Comparison of ENCODE assay signal across 14 cellular contexts in genomic region chr10:1171182-1171581, GRCh38.
DNase-seq lines count a peak whose midpoint lies in the region; ATAC-seq, FAIRE-seq and TF ChIP-seq lines count a peak whose summit lies in the region.
"Had no signal": no experiment of that assay in that cellular context is flagged by ENCODE, and none has a peak within 500 bp of the region (broad histone marks: within the 10 kb centered on the region; RNA-seq: fewer than 3 reads in every experiment).

No MANE protein-coding gene starts in this region.

- no peaks in the 10 kb centered on the region for H3K79me2 ChIP-seq in H1 (ENCODE audit: control insufficient read depth in 1 of 2, insufficient read depth in 2 of 2, low read length in 2 of 2)

- FAIRE-seq in GM12891 (lab: Jason Lieb, UNC) = peak; percentile 41
- FAIRE-seq in H1 (lab: Jason Lieb, UNC) = no peak
- FAIRE-seq: A204.1, GM18507 had no signal

- H3K27me3 ChIP-seq in IMR-90 (ENCODE audit: control insufficient read depth, insufficient read depth, low read length) (no peaks in the 10 kb centered on the region; the same call in 1 of the 2 replicates), H1 (replicated peaks in 1 of 4; ENCODE audit: control insufficient read depth in 3 of 4, extremely low read depth in 1 of 4, insufficient read depth in 3 of 4, low read length in 3 of 4) (peaks cover 0 to 5% (median 0%) of the 10 kb centered on the region in 4 experiments; a peak in 2 of 7 replicates), neuronal stem cell (ENCODE audit: control insufficient read depth in 3 of 3, insufficient read depth in 3 of 3, low read depth in 1 of 3, low read length in 3 of 3) (peaks cover 0 to 9% (median 0%) of the 10 kb centered on the region in 3 experiments), transverse colon (no peaks in the 10 kb centered on the region)

- H3K23ac ChIP-seq in IMR-90 (ENCODE audit: low read depth, low read length) (no peak overlapping the region), H1 (ENCODE audit: insufficient read length) (no peak overlapping the region), neuronal stem cell (ENCODE audit: low read depth, low read length, poor library complexity) (peak overlapping the region; percentile 92)

- no peak overlapping the region for H4K5ac ChIP-seq in IMR-90 (ENCODE audit: low read depth, low read length)
- no peak overlapping the region for H4K5ac ChIP-seq in H1 (ENCODE audit: insufficient read length, low read depth, low read length)

- H2BK5ac ChIP-seq in IMR-90 (ENCODE audit: low read depth, low read length, poor library complexity, severe bottlenecking) (no peak overlapping the region), H1 (ENCODE audit: low read depth, low read length) (peak overlapping the region; percentile 85), neuronal stem cell (ENCODE audit: low read length) (peak overlapping the region; percentile 45)

- TF ChIP-seq POLR2A in GM12891 (IDR thresholded peaks at IDR 0.05; ENCODE audit: low read depth, low read length) (no peak), IMR-90 (IDR thresholded peaks at IDR 0.05; ENCODE audit: low read depth, low read length) (no peak), H1 (IDR thresholded peaks at IDR 0.05; ENCODE audit: control extremely low read depth in 1 of 2, low read depth in 2 of 2, low read length in 2 of 2) (no peak), transverse colon (IDR thresholded peaks at IDR 0.05) (no peak)

- no peak overlapping the region for H3K56ac ChIP-seq in IMR-90 (ENCODE audit: extremely low read depth, insufficient read depth, low read length)
- no peak overlapping the region for H3K56ac ChIP-seq in H1 (replicated peaks; ENCODE audit: insufficient read length, low read depth, low read length)

- H3K4me1 ChIP-seq in IMR-90 (ENCODE audit: control insufficient read depth, insufficient read depth, low read length) = no peaks in the 10 kb centered on the region
- H3K4me1 ChIP-seq in H1 (replicated peaks in 1 of 4; ENCODE audit: control insufficient read depth in 3 of 4, insufficient read depth in 4 of 4, low read length in 3 of 4) = no peaks in the 10 kb centered on the region; a peak in 1 of 7 replicates
- peaks cover 0 to 2% of the 10 kb centered on the region in 2 donors for H3K4me1 ChIP-seq in neuronal stem cell (ENCODE audit: control insufficient read depth in 2 of 2, insufficient read depth in 1 of 2, low read depth in 1 of 2, low read length in 2 of 2)
- no peaks in the 10 kb centered on the region for H3K4me1 ChIP-seq in transverse colon

- H3K79me1 ChIP-seq in IMR-90 (ENCODE audit: low read depth in 1 of 2, low read length in 2 of 2) (no peaks in the 10 kb centered on the region), H1 (ENCODE audit: low read depth, low read length) (no peaks in the 10 kb centered on the region), neuronal stem cell (ENCODE audit: low read depth, low read length) (no peaks in the 10 kb centered on the region)

- no peak for TF ChIP-seq EP300 in H1 (IDR thresholded peaks at IDR 0.05; ENCODE audit: borderline replicate concordance in 1 of 2, low read depth in 2 of 2, low read length in 2 of 2)
- TF ChIP-seq EP300 in transverse colon (IDR thresholded peaks at IDR 0.05; ENCODE audit: low read depth) = no peak

- 56% methylated on average over 4 of the region's 4 CpGs; no CpG with 5 or more reads in 1 of the 2 experiments for WGBS in IMR-90 (ENCODE audit: extremely low coverage in 2 of 2, insufficient read length in 1 of 2), 2 experiments
- WGBS in H1 (ENCODE audit: extremely low coverage in 1 of 2, insufficient coverage in 1 of 2, insufficient read length in 1 of 2, insufficient replicate concordance in 2 of 2, low coverage in 1 of 2, low lambda C conversion rate in 2 of 2, missing lambda C conversion rate in 1 of 2), 2 experiments = 83% methylated on average over 4 of the region's 4 CpGs; no CpG with 5 or more reads in 1 of the 2 experiments
- WGBS in neuronal stem cell (ENCODE audit: extremely low coverage in 2 of 2, insufficient read length in 2 of 2, insufficient replicate concordance in 1 of 2), 2 donors = no CpG with 5 or more reads among the region's 4 CpGs
- 74% methylated on average over 4 of the region's 4 CpGs; no CpG with 5 or more reads in 1 of the 2 donors for WGBS in transverse colon (ENCODE audit: low coverage in 1 of 2), 2 donors

- H4K8ac ChIP-seq in IMR-90 (ENCODE audit: low read depth in 2 of 2, low read length in 2 of 2) = no peak overlapping the region
- H4K8ac ChIP-seq in H1 (ENCODE audit: extremely low read depth, insufficient read depth, low read length) = peak overlapping the region; percentile 23; the same call in 1 of the 2 replicates
- peak overlapping the region; percentile 89 for H4K8ac ChIP-seq in neuronal stem cell (ENCODE audit: low read depth, low read length)

- H2AFZ ChIP-seq in IMR-90 (replicated peaks; ENCODE audit: low read length, poor library complexity) (peak overlapping the region; percentile 21), H1 (ENCODE audit: low read length) (no peak overlapping the region), neuronal stem cell (ENCODE audit: low read length) (no peak overlapping the region)

- H3K18ac ChIP-seq in IMR-90 (ENCODE audit: low read depth, low read length) (no peak overlapping the region), H1 (ENCODE audit: extremely low read depth, low read length) (peak overlapping the region; percentile 60; the same call in 1 of the 2 replicates), neuronal stem cell (ENCODE audit: low read length) (peak overlapping the region; percentile 84)

- ATAC-seq in IMR-90 (ENCODE audit: low read depth) = no peak
- ATAC-seq in GM21381 (IDR thresholded peaks at IDR 0.05; ENCODE audit: unreplicated experiment) = no peak

- H3K9me1 ChIP-seq in IMR-90 (ENCODE audit: insufficient read depth, low read length) = no peaks in the 10 kb centered on the region; the same call in 1 of the 2 replicates

- H2BK12ac ChIP-seq in H1 (ENCODE audit: low read depth, low read length) = peak overlapping the region; percentile 95; the same call in 1 of the 2 replicates
- peak overlapping the region; percentile 59 for H2BK12ac ChIP-seq in neuronal stem cell (ENCODE audit: low read length)

- BruUV-seq in IMR-90 (replicated peaks; lab: Mats Ljungman, UMichigan) = no TSS peak

- H2BK120ac ChIP-seq in IMR-90 (ENCODE audit: low read depth, low read length) (no peak overlapping the region), H1 (replicated peaks; ENCODE audit: low read depth, low read length) (peak overlapping the region; percentile 60), neuronal stem cell (ENCODE audit: low read depth, low read length) (peak overlapping the region; percentile 96)

- dilution Hi-C loops in IMR-90 (cut with HindIII; ENCODE audit: low sequenced_read_pairs, unreplicated experiment) = no loop called here

- POLR2A ChIA-PET in IMR-90 (lab: Charles Lee; ENCODE audit: unreplicated experiment) = no interaction called here
- POLR2A ChIA-PET in H1 (lab: Charles Lee; ENCODE audit: partially characterized antibody) = interaction anchor here (1.1 kb wide), 1 partner anchor 10 kb away, joined by 3 read pairs; no protein-coding TSS in a partner anchor

- H3K27ac ChIP-seq in IMR-90 (ENCODE audit: insufficient read depth, low read length) (no peak overlapping the region), H1 (ENCODE audit: low read depth, low read length) (no peak overlapping the region), neuronal stem cell (replicated peaks; ENCODE audit: low read length) (no peak overlapping the region), transverse colon (no peak overlapping the region)
- H3K27ac ChIP-seq: C4-2B had no signal

- H2BK20ac ChIP-seq in IMR-90 (ENCODE audit: low read depth, low read length) = no peak overlapping the region
- H2BK20ac ChIP-seq in H1 (ENCODE audit: low read length) = no peak overlapping the region

- H3K14ac ChIP-seq in IMR-90 (replicated peaks; ENCODE audit: low read depth, low read length) (no peak overlapping the region), H1 (ENCODE audit: insufficient read length) (no peak overlapping the region), neuronal stem cell (ENCODE audit: low read length) (peak overlapping the region; percentile 97)

- DNase-seq in GM12891 (ENCODE audit: insufficient read length, low spot score) = no peak
- no peak for DNase-seq in IMR-90
- DNase-seq in H1 (ENCODE audit: low read depth in 1 of 2, low spot score in 2 of 2) = no peak
- no peak for DNase-seq in neuronal stem cell (ENCODE audit: low spot score)
- DNase-seq in effector CD8-positive, alpha-beta T cell (lab: John Stamatoyannopoulos, UW) = no peak
- no peak for DNase-seq in transverse colon
- DNase-seq: CD4-positive, alpha-beta memory T cell; GF-D8; HCEC 1CT; KBM-7 had no signal

- H3K4me3 ChIP-seq in IMR-90 (ENCODE audit: insufficient read depth, low read depth, low read length) (no peak overlapping the region), H1 (ENCODE audit: extremely low read depth in 1 of 4, insufficient read depth in 2 of 4, low read depth in 3 of 4, low read length in 4 of 4) (no peak overlapping the region), neuronal stem cell (ENCODE audit: low read length in 2 of 2) (peak overlapping the region in 1 of 2 donors; percentile 2), transverse colon (no peak overlapping the region)

- H3K4ac ChIP-seq in IMR-90 (ENCODE audit: low read depth, low read length) = no peak overlapping the region
- H3K4ac ChIP-seq in H1 (replicated peaks; ENCODE audit: insufficient read length, low read depth, low read length) = no peak overlapping the region
- peak overlapping the region; percentile 1 for H3K4ac ChIP-seq in neuronal stem cell (ENCODE audit: low read length)

- H4K20me1 ChIP-seq in IMR-90 (ENCODE audit: insufficient read depth, low read length) = no peaks in the 10 kb centered on the region
- H4K20me1 ChIP-seq in H1 (replicated peaks in 1 of 2; ENCODE audit: control insufficient read depth in 1 of 2, insufficient read depth in 2 of 2, low read length in 2 of 2) = peaks cover 0 to 3% of the 10 kb centered on the region in 2 experiments

- TF ChIP-seq RAD21 in IMR-90 (IDR thresholded peaks at IDR 0.05; ENCODE audit: low read length) (no peak), H1 (IDR thresholded peaks at IDR 0.05 in 1 of 2, conservative IDR thresholded peaks at IDR 0.05 in 1 of 2; ENCODE audit: low read depth in 2 of 2, low read length in 2 of 2) (no peak)

- H2BK15ac ChIP-seq in IMR-90 (ENCODE audit: low read depth, low read length) = no peak overlapping the region
- H2BK15ac ChIP-seq in H1 (ENCODE audit: low read length) = peak overlapping the region; percentile 93; the same call in 1 of the 2 replicates
- H2BK15ac ChIP-seq in neuronal stem cell (ENCODE audit: low read length) = peak overlapping the region; percentile 45

- no peak overlapping the region for H3K4me2 ChIP-seq in IMR-90 (ENCODE audit: low read depth, low read length)
- no peak overlapping the region for H3K4me2 ChIP-seq in H1 (ENCODE audit: insufficient read depth in 1 of 2, low read depth in 2 of 2, low read length in 2 of 2)
- H3K4me2 ChIP-seq in neuronal stem cell (ENCODE audit: insufficient read depth, low read length, poor library complexity, severe bottlenecking) = no peak overlapping the region

- H3K23me2 ChIP-seq in H1 (ENCODE audit: low read depth, low read length) = no peaks in the 10 kb centered on the region

- H3K36me3 ChIP-seq in IMR-90 (ENCODE audit: control insufficient read depth, insufficient read depth, low read length) (no peaks in the 10 kb centered on the region), H1 (ENCODE audit: control insufficient read depth in 2 of 4, insufficient read depth in 4 of 4, low read length in 3 of 4) (no peaks in the 10 kb centered on the region), neuronal stem cell (replicated peaks in 1 of 2; ENCODE audit: control insufficient read depth in 2 of 2, insufficient read depth in 2 of 2, low read length in 2 of 2) (peaks cover 0 to 2% of the 10 kb centered on the region in 2 donors), transverse colon (no peaks in the 10 kb centered on the region)

- in situ Hi-C loops in IMR-90 (cut with MboI; ENCODE audit: low sequenced_read_pairs) = no loop called here
- in situ Hi-C loops in transverse colon (cut with MboI; ENCODE audit: low pct_ligation_motif_present in 1 of 4, low pct_unique_long_range_greater_than_20kb in 1 of 4, low sequenced_read_pairs in 3 of 4) = no loop called here

- no peak overlapping the region for H3K9ac ChIP-seq in IMR-90 (ENCODE audit: low read depth, low read length)
- H3K9ac ChIP-seq in H1 (replicated peaks in 1 of 4; ENCODE audit: extremely low read depth in 1 of 4, low read depth in 3 of 4, low read length in 3 of 4) = peak overlapping the region in 1 of 4 experiments; percentile 11; a peak in 1 of 7 replicates
- H3K9ac ChIP-seq in neuronal stem cell (ENCODE audit: low read depth, low read length, poor library complexity) = peak overlapping the region; percentile 74

- no peak overlapping the region for H4K91ac ChIP-seq in IMR-90 (ENCODE audit: insufficient read depth, low read depth, low read length)
- H4K91ac ChIP-seq in H1 (replicated peaks; ENCODE audit: insufficient read length, low read length) = no peak overlapping the region
- peak overlapping the region; percentile 69 for H4K91ac ChIP-seq in neuronal stem cell (ENCODE audit: low read depth, low read length, poor library complexity)

- no peak overlapping the region for H2AK9ac ChIP-seq in IMR-90 (replicated peaks; ENCODE audit: low read depth, low read length, poor library complexity)

- intact Hi-C loops in IMR-90 (cut with micrococcal nuclease) = no loop called here
- intact Hi-C loops in transverse colon (cut with DNase I; ENCODE audit: low total_unique reads) = loop anchor here (10.0 kb wide), 1 partner anchor 426 kb away; no protein-coding TSS in a partner anchor

- TF ChIP-seq CTCF in IMR-90 (conservative IDR thresholded peaks at IDR 0.05; ENCODE audit: low read depth, low read length) (no peak), H1 (IDR thresholded peaks at IDR 0.05; ENCODE audit: control extremely low read depth in 1 of 3, insufficient read depth in 1 of 3, low read depth in 1 of 3, low read length in 3 of 3) (no peak), transverse colon (IDR thresholded peaks at IDR 0.05) (no peak)

- no peaks in the 10 kb centered on the region for H3K9me3 ChIP-seq in IMR-90 (ENCODE audit: control insufficient read depth, insufficient read depth, low read length)
- H3K9me3 ChIP-seq in H1 (ENCODE audit: insufficient read depth in 2 of 2, low read depth in 1 of 2, low read length in 1 of 2) = no peaks in the 10 kb centered on the region
- H3K9me3 ChIP-seq in neuronal stem cell (replicated peaks in 1 of 2; ENCODE audit: control insufficient read depth in 2 of 2, insufficient read depth in 1 of 2, low read depth in 1 of 2, low read length in 2 of 2) = peaks cover 0 to 3% of the 10 kb centered on the region in 2 donors
- no peaks in the 10 kb centered on the region for H3K9me3 ChIP-seq in transverse colon

- CTCF ChIA-PET in IMR-90 (lab: Yijun Ruan, JAX) (no interaction called here), H1 (lab: Charles Lee; ENCODE audit: partially characterized antibody) (interaction anchor here (1.0 to 4.1 kb wide), 2 partner anchors 10 to 15 kb away, joined by 4 to 26 read pairs; no protein-coding TSS in a partner anchor)

- H2AK5ac ChIP-seq in IMR-90 (ENCODE audit: low read depth, low read length) (no peak overlapping the region), H1 (ENCODE audit: low read depth, low read length) (peak overlapping the region; percentile 95; the same call in 1 of the 2 replicates), neuronal stem cell (ENCODE audit: low read depth, low read length) (peak overlapping the region; percentile 83)

Comparison
In these comparisons a context has a peak if more than half of its experiments do, and no peak if none do; other contexts are left out.
1. H4K8ac ChIP-seq: peak in H1 (single experiment) and neuronal stem cell (single experiment); none in IMR-90 (0 of 2).